Comparison of ENCODE assay signal across 1 cellular context in genomic region chr4:24514808-24515207, GRCh38.
TF ChIP-seq lines count a peak whose summit lies in the region.

No MANE protein-coding gene starts in this region.

TF ChIP-seq in H1, 55 proteins besides CTCF, POLR2A, EP300 and RAD21:
- TF ChIP-seq HDAC2 (IDR thresholded peaks at IDR 0.05; ENCODE audit: borderline replicate concordance in 1 of 2, low read depth in 2 of 2, low read length in 2 of 2) (no peak), TAF7 (optimal IDR thresholded peaks at IDR 0.05; ENCODE audit: borderline replicate concordance, low read depth, low read length) (no peak), EGR1 (IDR thresholded peaks at IDR 0.05; ENCODE audit: borderline replicate concordance, low read depth, low read length) (no peak), SRF (IDR thresholded peaks at IDR 0.05; ENCODE audit: low read depth, low read length) (no peak), SP4 (IDR thresholded peaks at IDR 0.05; ENCODE audit: low read length) (no peak), KDM5A (IDR thresholded peaks at IDR 0.05; ENCODE audit: low read length) (no peak), GABPA (IDR thresholded peaks at IDR 0.05; ENCODE audit: borderline replicate concordance, insufficient read depth, low read length) (no peak), CTBP2 (IDR thresholded peaks at IDR 0.05; ENCODE audit: borderline replicate concordance, insufficient read depth, insufficient read length, low read length) (no peak), GTF2F1 (IDR thresholded peaks at IDR 0.05; ENCODE audit: borderline replicate concordance, low read depth, low read length) (no peak)
TF ChIP-seq in H1: peak in this region for 0.
